In the genomic region with DNA sequence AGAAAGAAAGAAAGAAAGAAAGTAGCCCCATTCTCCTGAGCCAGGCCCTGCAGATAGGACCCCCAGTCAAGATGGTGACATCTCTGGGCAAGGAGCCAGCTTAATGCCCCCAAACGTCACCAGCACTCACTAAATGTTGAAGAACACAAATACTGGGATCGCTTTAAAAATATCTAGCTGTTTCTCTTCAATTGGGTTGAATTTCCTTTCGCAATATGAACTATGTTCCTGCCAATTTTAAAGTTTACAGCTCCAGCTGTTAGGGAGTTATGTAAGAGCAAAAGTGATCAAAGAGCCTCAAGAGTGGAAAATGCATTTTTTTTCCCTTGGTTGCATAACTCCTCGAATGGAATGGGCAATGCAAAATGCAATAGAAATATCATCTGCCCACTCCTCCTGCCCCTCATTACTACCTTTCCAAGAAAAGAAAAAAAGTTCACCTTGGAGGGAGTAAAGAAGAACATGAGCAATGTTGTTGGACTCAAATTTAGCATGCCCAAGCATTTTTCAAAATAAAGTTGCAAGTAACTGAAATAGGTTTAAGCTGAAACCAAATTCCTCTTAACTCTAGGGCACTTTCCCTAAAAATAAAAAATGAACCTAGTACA, we compare ENCODE assay signal across 12 cellular contexts.
DNase-seq lines count a peak whose midpoint lies in the region; FAIRE-seq and TF ChIP-seq lines count a peak whose summit lies in the region.
"Had no signal": no experiment of that assay in that cellular context is flagged by ENCODE, and none has a peak within 500 bp of the region (broad histone marks: within the 10 kb centered on the region; RNA-seq: fewer than 3 reads in every experiment).

No MANE protein-coding gene starts in this region.

- peak overlapping the region; percentile 41 for H3K4me2 ChIP-seq in hepatocyte

- WGBS in hepatocyte (ENCODE audit: low lambda C conversion rate, missing lambda C conversion rate): 50% methylated on average over 4 of the region's 4 CpGs
- 15 to 25% (median 17%) methylated on average over 4 of the region's 4 CpGs for WGBS in small intestine, 3 donors

- H4K20me1 ChIP-seq in hepatocyte (ENCODE audit: insufficient read depth, poor library complexity, severe bottlenecking): no peaks in the 10 kb centered on the region

- H3K27ac ChIP-seq in hepatocyte (peak overlapping the region; percentile 14), small intestine (ENCODE audit: low read depth in 1 of 2, low read length in 1 of 2) (no peak overlapping the region)

- TF ChIP-seq CTCF in astrocyte of the spinal cord (IDR thresholded peaks at IDR 0.05; ENCODE audit: low read depth, low read length) (no peak), hepatocyte (IDR thresholded peaks at IDR 0.05; ENCODE audit: poor library complexity) (no peak)

- in situ Hi-C loops in astrocyte of the spinal cord (cut with HindIII; ENCODE audit: low sequenced_read_pairs): no loop called here

- H3K36me3 ChIP-seq in hepatocyte (replicated peaks; ENCODE audit: insufficient read depth, low read depth) (no peaks in the 10 kb centered on the region), small intestine (ENCODE audit: control insufficient read depth in 2 of 2, insufficient read depth in 2 of 2, low read length in 2 of 2) (no peaks in the 10 kb centered on the region)

- no peaks in the 10 kb centered on the region for H3K27me3 ChIP-seq in hepatocyte
- H3K27me3 ChIP-seq in small intestine (ENCODE audit: control insufficient read depth in 2 of 2, insufficient read depth in 2 of 2, low read length in 2 of 2): no peaks in the 10 kb centered on the region

- DNase-seq in GM04504 (ENCODE audit: low read depth): peak; percentile 65
- DNase-seq in astrocyte of the spinal cord (ENCODE audit: low read depth, low spot score): peak; percentile 56
- peak; percentile 42 for DNase-seq in hepatocyte (ENCODE audit: low spot score)
- DNase-seq in small intestine: peak; percentile 44
- no peak for DNase-seq in activated naive CD4-positive, alpha-beta T cell treated with Interleukin-2 at 50 U/mL for 16 hours
- no peak for DNase-seq in NCI-H526 (lab: John Stamatoyannopoulos, UW)
- no peak for DNase-seq in OCI-M2 (lab: John Stamatoyannopoulos, UW; ENCODE audit: unreplicated experiment)
- no peak for DNase-seq in glomerular visceral epithelial cell (ENCODE audit: extremely low spot score)
- DNase-seq: activated CD4-positive, alpha-beta T cell treated with anti-CD3 and anti-CD28 coated beads for 48 hours; erythroblast; NCI-H2171; SHP77 treated with DMSO at 0.1 percent for 48 hours had no signal

- no peak for FAIRE-seq in small intestine (lab: Jason Lieb, UNC)

- H3K9me3 ChIP-seq in hepatocyte (ENCODE audit: low read depth) (no peaks in the 10 kb centered on the region), small intestine (ENCODE audit: control insufficient read depth, low read depth) (no peaks in the 10 kb centered on the region)

- no peak overlapping the region for H3K4me3 ChIP-seq in astrocyte of the spinal cord (ENCODE audit: low read depth, low read length)
- H3K4me3 ChIP-seq in hepatocyte: no peak overlapping the region
- no peak overlapping the region for H3K4me3 ChIP-seq in small intestine (ENCODE audit: low read depth in 1 of 2, low read length in 2 of 2)

- peaks cover 25% of the 10 kb centered on the region for H3K4me1 ChIP-seq in hepatocyte (ENCODE audit: insufficient read depth)
- peaks cover 0 to 5% of the 10 kb centered on the region in 2 donors for H3K4me1 ChIP-seq in small intestine (ENCODE audit: control insufficient read depth in 2 of 2, insufficient read depth in 1 of 2, low read depth in 1 of 2, low read length in 1 of 2)

- no peaks in the 10 kb centered on the region for H3K9me2 ChIP-seq in hepatocyte (replicated peaks; ENCODE audit: insufficient read depth)

- no peaks in the 10 kb centered on the region for H3K79me2 ChIP-seq in hepatocyte

- no peak overlapping the region for H2AFZ ChIP-seq in hepatocyte

Comparison
In these comparisons a context has a peak if more than half of its experiments do, and no peak if none do; other contexts are left out.
1. DNase-seq: peak in GM04504 (single experiment), astrocyte of the spinal cord (single experiment), hepatocyte (single experiment) and small intestine (single experiment); none in activated naive CD4-positive, alpha-beta T cell treated with Interleukin-2 at 50 U/mL for 16 hours (single experiment), NCI-H526 (0 of 2), OCI-M2 (single experiment) and glomerular visceral epithelial cell (single experiment).